Comparison of ENCODE assay signal across 9 cellular contexts in genomic region chr10:23702977-23703414, GRCh38.
DNase-seq lines count a peak whose midpoint lies in the region; ATAC-seq, FAIRE-seq and TF ChIP-seq lines count a peak whose summit lies in the region.
"Had no signal": no experiment of that assay in that cellular context is flagged by ENCODE, and none has a peak within 500 bp of the region (broad histone marks: within the 10 kb centered on the region; RNA-seq: fewer than 3 reads in every experiment).

No MANE protein-coding gene starts in this region.

- ATAC-seq in GM19324 (IDR thresholded peaks at IDR 0.05; ENCODE audit: low FRiP score, unreplicated experiment) (peak; percentile 96), HG03175 (IDR thresholded peaks at IDR 0.05; ENCODE audit: unreplicated experiment) (peak; percentile 99)

- H3K4me1 ChIP-seq in CD8-positive, alpha-beta memory T cell (ENCODE audit: insufficient read depth, low read length) = no peaks in the 10 kb centered on the region
- no peaks in the 10 kb centered on the region for H3K4me1 ChIP-seq in endothelial cell of umbilical vein (ENCODE audit: control insufficient read depth, extremely low read depth, insufficient read depth, low read length)
- no peaks in the 10 kb centered on the region for H3K4me1 ChIP-seq in mucosa of stomach (ENCODE audit: control insufficient read depth, insufficient read depth, low read length)

- H4K20me1 ChIP-seq in endothelial cell of umbilical vein (replicated peaks; ENCODE audit: control insufficient read depth, extremely low read depth, insufficient read depth, low read length) = no peaks in the 10 kb centered on the region

- H3K27me3 Mint-ChIP-seq in CD8-positive, alpha-beta memory T cell = peaks cover 15 to 23% of the 10 kb centered on the region in 2 donors

- H3K9me3 ChIP-seq in CD8-positive, alpha-beta memory T cell (ENCODE audit: low read length) = no peaks in the 10 kb centered on the region
- H3K9me3 ChIP-seq in endothelial cell of umbilical vein (replicated peaks; ENCODE audit: control insufficient read depth, insufficient read depth, low read length) (no peaks in the 10 kb centered on the region), mucosa of stomach (ENCODE audit: control insufficient read depth, low read length) (no peaks in the 10 kb centered on the region)

- H3K36me3 ChIP-seq in CD8-positive, alpha-beta memory T cell (ENCODE audit: insufficient read depth, low read length) = no peaks in the 10 kb centered on the region
- H3K36me3 ChIP-seq in endothelial cell of umbilical vein (ENCODE audit: control insufficient read depth in 2 of 2, extremely low read depth in 1 of 2, insufficient read depth in 2 of 2, low read length in 2 of 2) (no peaks in the 10 kb centered on the region), mucosa of stomach (ENCODE audit: control insufficient read depth, insufficient read depth, low read length) (no peaks in the 10 kb centered on the region)

- intact Hi-C loops in endothelial cell of umbilical vein (cut with micrococcal nuclease) = loop anchor here (2.0 kb wide), 1 partner anchor 544 kb away; no protein-coding TSS in a partner anchor

- peak in 3 of 5 donors; percentile 17 to 60 (median 58) for DNase-seq in CD8-positive, alpha-beta memory T cell
- peak; percentile 14 for DNase-seq in NCI-H345 (lab: John Stamatoyannopoulos, UW)
- peak; percentile 37 for DNase-seq in activated CD4-positive, alpha-beta T cell treated with anti-CD3 and anti-CD28 coated beads, Interleukin-2, amount 50 U/mL, for 1 hour
- peak; percentile 18 for DNase-seq in endothelial cell of umbilical vein (ENCODE audit: low read depth, low spot score)
- peak in 25 of 49 donors; percentile 3 to 54 (median 28) for DNase-seq in substantia nigra (lab: John Stamatoyannopoulos, UW)

- no peak for FAIRE-seq in endothelial cell of umbilical vein (lab: Jason Lieb, UNC)
- FAIRE-seq: TTC549 had no signal

- CTCF ChIA-PET in CD8-positive, alpha-beta memory T cell (lab: Charles Lee) = no interaction called here
- CTCF ChIA-PET in endothelial cell of umbilical vein (lab: Charles Lee) = interaction anchor here (1.0 to 2.8 kb wide), 2 partner anchors 387 to 388 kb away, joined by 3 to 11 read pairs; no protein-coding TSS in a partner anchor

- H3K79me2 ChIP-seq in endothelial cell of umbilical vein (ENCODE audit: control insufficient read depth, insufficient read depth, low read length) = no peaks in the 10 kb centered on the region

- H3K36me3 Mint-ChIP-seq in CD8-positive, alpha-beta memory T cell = no peaks in the 10 kb centered on the region

- H3K9me3 Mint-ChIP-seq in CD8-positive, alpha-beta memory T cell = peaks cover 0 to 2% (median 1%) of the 10 kb centered on the region in 5 donors

- peaks cover 0 to 3% (median 3%) of the 10 kb centered on the region in 3 donors for H3K4me1 Mint-ChIP-seq in CD8-positive, alpha-beta memory T cell

- H3K4me3 ChIP-seq in CD8-positive, alpha-beta memory T cell (ENCODE audit: low read length) = no peak overlapping the region
- H3K4me3 ChIP-seq in endothelial cell of umbilical vein (replicated peaks in 1 of 3; ENCODE audit: insufficient read depth in 1 of 3, low read depth in 1 of 3, low read length in 3 of 3) (no peak overlapping the region), mucosa of stomach (ENCODE audit: low read length) (no peak overlapping the region)

- no peak overlapping the region for H2AFZ ChIP-seq in endothelial cell of umbilical vein (ENCODE audit: low read depth, low read length)

- no peak overlapping the region for H3K27ac ChIP-seq in CD8-positive, alpha-beta memory T cell (ENCODE audit: low read depth, low read length)
- H3K27ac ChIP-seq in endothelial cell of umbilical vein (ENCODE audit: insufficient read depth, low read depth, low read length) (no peak overlapping the region), substantia nigra (ENCODE audit: low read depth, low read length, poor library complexity, severe bottlenecking) (no peak overlapping the region)

- H3K4me2 ChIP-seq in endothelial cell of umbilical vein (ENCODE audit: insufficient read depth, low read length) = no peak overlapping the region

- H3K4me3 Mint-ChIP-seq in CD8-positive, alpha-beta memory T cell = peak overlapping the region in 1 of 7 donors; percentile 23

- TF ChIP-seq POLR2A in endothelial cell of umbilical vein (IDR thresholded peaks at IDR 0.05; ENCODE audit: low read depth, low read length) = no peak

- POLR2A ChIA-PET in CD8-positive, alpha-beta memory T cell (lab: Charles Lee) = no interaction called here
- POLR2A ChIA-PET in endothelial cell of umbilical vein (lab: Charles Lee) = no interaction called here

- dilution Hi-C loops in endothelial cell of umbilical vein (cut with MboI; ENCODE audit: extremely low pct_ligation_motif_present, low sequenced_read_pairs) = no loop called here

- H3K27me3 ChIP-seq in CD8-positive, alpha-beta memory T cell (ENCODE audit: insufficient read depth, low read length, poor library complexity, severe bottlenecking) = no peaks in the 10 kb centered on the region
- no peaks in the 10 kb centered on the region for H3K27me3 ChIP-seq in endothelial cell of umbilical vein (ENCODE audit: control insufficient read depth in 2 of 2, insufficient read depth in 2 of 2, low read length in 2 of 2)
- H3K27me3 ChIP-seq in mucosa of stomach (ENCODE audit: control insufficient read depth, insufficient read depth, low read length) = no peaks in the 10 kb centered on the region

- BruUV-seq in endothelial cell of umbilical vein (replicated peaks; lab: Mats Ljungman, UMichigan) = no TSS peak

- no peak overlapping the region for H3K9ac ChIP-seq in endothelial cell of umbilical vein (replicated peaks; ENCODE audit: extremely low read depth, insufficient read depth, low read length)
- peak overlapping the region; percentile 45 for H3K9ac ChIP-seq in mucosa of stomach (ENCODE audit: low read length)

- TF ChIP-seq CTCF in endothelial cell of umbilical vein (IDR thresholded peaks at IDR 0.05; ENCODE audit: extremely low read depth in 1 of 2, insufficient read depth in 1 of 2, low read depth in 1 of 2, low read length in 2 of 2) = peak; percentile 35 to 59

- no peak overlapping the region for H3K27ac Mint-ChIP-seq in CD8-positive, alpha-beta memory T cell

- H3K9me1 ChIP-seq in endothelial cell of umbilical vein (replicated peaks; ENCODE audit: control insufficient read depth, extremely low read depth, insufficient read depth, low read length) = no peaks in the 10 kb centered on the region

TF ChIP-seq in endothelial cell of umbilical vein, 7 proteins besides CTCF, POLR2A, EP300 and RAD21:
- TF ChIP-seq JUN (IDR thresholded peaks at IDR 0.05; ENCODE audit: borderline replicate concordance, insufficient read depth, insufficient read length, low read depth) (no peak), MYC (IDR thresholded peaks at IDR 0.05; ENCODE audit: low read depth, low read length) (no peak), MAX (IDR thresholded peaks at IDR 0.05; ENCODE audit: insufficient read depth, insufficient read length) (no peak), GATA2 (IDR thresholded peaks at IDR 0.05; ENCODE audit: insufficient read depth, insufficient read length, low read depth, low read length) (no peak), POLR2AphosphoS5 (IDR thresholded peaks at IDR 0.05; ENCODE audit: insufficient read depth, low read depth, low read length) (no peak), FOS (IDR thresholded peaks at IDR 0.05; ENCODE audit: borderline replicate concordance, insufficient read depth, low read length) (no peak), EZH2 (IDR thresholded peaks at IDR 0.05; ENCODE audit: borderline replicate concordance, low read depth, low read length, severe bottlenecking) (no peak)
